In the genomic region with DNA sequence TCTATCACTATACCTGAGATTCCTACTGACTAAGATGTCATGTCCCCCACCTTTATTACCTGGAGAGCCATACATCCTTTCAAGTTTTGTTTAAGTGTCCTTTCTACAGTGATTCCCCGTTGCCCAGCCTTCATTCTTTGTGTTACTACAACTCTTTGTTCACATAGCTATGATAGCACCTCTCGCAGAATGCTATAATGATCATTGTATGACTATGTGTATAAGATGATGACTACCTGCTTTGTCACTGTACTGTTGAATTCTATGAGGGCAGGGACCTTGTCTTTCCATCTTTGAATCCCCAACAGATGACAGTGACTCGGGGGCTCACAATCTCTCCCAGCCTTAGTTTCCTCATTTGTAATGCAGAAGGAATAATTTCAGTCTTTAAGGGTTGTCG, we compare ENCODE assay signal across 25 cellular contexts.
"Had no signal": no experiment of that assay in that cellular context is flagged by ENCODE, and none has a peak within 500 bp of the region (broad histone marks: within the 10 kb centered on the region; RNA-seq: fewer than 3 reads in every experiment).

No MANE protein-coding gene starts in this region.

- H3K4me3 ChIP-seq: body of pancreas, K562, SK-N-MC had no signal

- H3K27me3 ChIP-seq: body of pancreas had no signal

- DNase-seq: activated B cell treated with CpG ODN at 0.5 μM for 24 hours; activated CD4-positive, alpha-beta T cell treated with anti-CD3 and anti-CD28 coated beads for 1 hour; activated CD4-positive, alpha-beta T cell treated with anti-CD3 and anti-CD28 coated beads, Interleukin-2, amount 10 ng/mL, durations not matched to agents 24 days and 14 days; activated CD4-positive, alpha-beta T cell treated with anti-CD3 and anti-CD28 coated beads, Interleukin-2, amount 50 U/mL, for 48 hours; activated CD8-positive, alpha-beta memory T cell treated with anti-CD3 and anti-CD28 coated beads, Interleukin-2, amount 10 ng/mL, durations not matched to agents 7 days and 5 days; activated effector memory CD4-positive, alpha-beta T cell treated with Interleukin-2 at 50 U/mL for 16 hours; activated naive CD4-positive, alpha-beta T cell; activated T-cell treated with anti-CD3 and anti-CD28 coated beads, Interleukin-2, amount 50 U/mL, for 24 hours; aorta; body of pancreas; Karpas-422; NCI-H1105 treated with DMSO at 0.1 percent for 48 hours; NCI-H1436 treated with DMSO at 0.1 percent for 48 hours; NCI-H187; NCI-H2081; NCI-H510A treated with DMSO at 0.1 percent for 48 hours; NCI-H69; SW 1271 had no signal

- H3K4me3 Mint-ChIP-seq: activated B cell treated with CpG ODN at 0.5 μM for 24 hours; activated CD4-positive, alpha-beta T cell treated with anti-CD3 and anti-CD28 coated beads, Interleukin-2, amount 10 ng/mL, durations not matched to agents 24 days and 14 days; activated CD8-positive, alpha-beta memory T cell treated with anti-CD3 and anti-CD28 coated beads, Interleukin-2, amount 10 ng/mL, durations not matched to agents 7 days and 5 days; activated naive CD4-positive, alpha-beta T cell treated with anti-CD3 and anti-CD28 coated beads, Interleukin-2, amount 50 U/mL, for 24 hours; activated T-cell treated with anti-CD3 and anti-CD28 coated beads, Interleukin-2, amount 50 U/mL, for 24 hours; activated T-helper 1 cell treated with anti-CD3 and anti-CD28 coated beads, Interleukin-12 subunit alpha, Interleukin-12 subunit beta, Interleukin-2, Interleukin-4 antibody, amounts not matched to agents 30 ng/mL and 10 ng/mL and 1 ng/mL, durations not matched to agents 14 hours and 24 hours and 36 hours; central memory CD8-positive, alpha-beta T cell; T-helper 1 cell treated with Interleukin-12 subunit alpha and Interleukin-12 subunit beta and Interleukin-4 antibody, amounts not matched to agents 30 μg/mL and 1 μg/mL, for 36 hours had no signal

- H3K36me3 Mint-ChIP-seq: activated CD8-positive, alpha-beta memory T cell treated with anti-CD3 and anti-CD28 coated beads, Interleukin-2, amount 10 ng/mL, durations not matched to agents 7 days and 5 days; activated naive CD4-positive, alpha-beta T cell treated with anti-CD3 and anti-CD28 coated beads, Interleukin-2, amount 50 U/mL, for 24 hours had no signal

- ATAC-seq: activated CD8-positive, alpha-beta memory T cell treated with anti-CD3 and anti-CD28 coated beads, Interleukin-2, amount 10 ng/mL, durations not matched to agents 7 days and 5 days; body of pancreas; K562; Right ventricle myocardium inferior had no signal

- H3K9me3 Mint-ChIP-seq: activated B cell treated with CpG ODN at 0.5 μM for 24 hours; activated CD4-positive, alpha-beta T cell treated with anti-CD3 and anti-CD28 coated beads, Interleukin-2, amount 10 ng/mL, durations not matched to agents 24 days and 14 days; activated T-cell treated with anti-CD3 and anti-CD28 coated beads, Interleukin-2, amount 50 U/mL, for 24 hours; activated T-helper 1 cell treated with anti-CD3 and anti-CD28 coated beads, Interleukin-12 subunit alpha, Interleukin-12 subunit beta, Interleukin-2, Interleukin-4 antibody, amounts not matched to agents 30 ng/mL and 10 ng/mL and 1 ng/mL, durations not matched to agents 14 hours and 24 hours and 36 hours; T-helper 1 cell treated with Interleukin-12 subunit alpha and Interleukin-12 subunit beta and Interleukin-4 antibody, amounts not matched to agents 30 μg/mL and 1 μg/mL, for 36 hours had no signal

- H3K27ac Mint-ChIP-seq: activated B cell treated with CpG ODN at 0.5 μM for 24 hours; activated CD4-positive, alpha-beta T cell treated with anti-CD3 and anti-CD28 coated beads, Interleukin-2, amount 10 ng/mL, durations not matched to agents 24 days and 14 days; activated CD8-positive, alpha-beta memory T cell treated with anti-CD3 and anti-CD28 coated beads, Interleukin-2, amount 10 ng/mL, durations not matched to agents 7 days and 5 days; activated naive CD4-positive, alpha-beta T cell treated with anti-CD3 and anti-CD28 coated beads, Interleukin-2, amount 50 U/mL, for 24 hours; activated T-cell treated with anti-CD3 and anti-CD28 coated beads, Interleukin-2, amount 50 U/mL, for 24 hours; activated T-helper 1 cell treated with anti-CD3 and anti-CD28 coated beads, Interleukin-12 subunit alpha, Interleukin-12 subunit beta, Interleukin-2, Interleukin-4 antibody, amounts not matched to agents 30 ng/mL and 10 ng/mL and 1 ng/mL, durations not matched to agents 14 hours and 24 hours and 36 hours; T-helper 1 cell treated with Interleukin-12 subunit alpha and Interleukin-12 subunit beta and Interleukin-4 antibody, amounts not matched to agents 30 μg/mL and 1 μg/mL, for 36 hours had no signal

- H3K27ac ChIP-seq: body of pancreas, SK-N-MC had no signal

- H3K4me1 Mint-ChIP-seq: activated B cell treated with CpG ODN at 0.5 μM for 24 hours; activated CD4-positive, alpha-beta T cell treated with anti-CD3 and anti-CD28 coated beads, Interleukin-2, amount 10 ng/mL, durations not matched to agents 24 days and 14 days; activated CD8-positive, alpha-beta memory T cell treated with anti-CD3 and anti-CD28 coated beads, Interleukin-2, amount 10 ng/mL, durations not matched to agents 7 days and 5 days; activated naive CD4-positive, alpha-beta T cell treated with anti-CD3 and anti-CD28 coated beads, Interleukin-2, amount 50 U/mL, for 24 hours; central memory CD8-positive, alpha-beta T cell had no signal

- H3K27me3 Mint-ChIP-seq: activated B cell treated with CpG ODN at 0.5 μM for 24 hours; activated CD4-positive, alpha-beta T cell treated with anti-CD3 and anti-CD28 coated beads, Interleukin-2, amount 10 ng/mL, durations not matched to agents 24 days and 14 days; activated CD8-positive, alpha-beta memory T cell treated with anti-CD3 and anti-CD28 coated beads, Interleukin-2, amount 10 ng/mL, durations not matched to agents 7 days and 5 days; activated naive CD4-positive, alpha-beta T cell treated with anti-CD3 and anti-CD28 coated beads, Interleukin-2, amount 50 U/mL, for 24 hours; activated T-cell treated with anti-CD3 and anti-CD28 coated beads, Interleukin-2, amount 50 U/mL, for 24 hours; central memory CD8-positive, alpha-beta T cell had no signal

- H3K4me1 ChIP-seq: body of pancreas had no signal
